ENCODE assay signal across 1 cellular context in the genomic region with DNA sequence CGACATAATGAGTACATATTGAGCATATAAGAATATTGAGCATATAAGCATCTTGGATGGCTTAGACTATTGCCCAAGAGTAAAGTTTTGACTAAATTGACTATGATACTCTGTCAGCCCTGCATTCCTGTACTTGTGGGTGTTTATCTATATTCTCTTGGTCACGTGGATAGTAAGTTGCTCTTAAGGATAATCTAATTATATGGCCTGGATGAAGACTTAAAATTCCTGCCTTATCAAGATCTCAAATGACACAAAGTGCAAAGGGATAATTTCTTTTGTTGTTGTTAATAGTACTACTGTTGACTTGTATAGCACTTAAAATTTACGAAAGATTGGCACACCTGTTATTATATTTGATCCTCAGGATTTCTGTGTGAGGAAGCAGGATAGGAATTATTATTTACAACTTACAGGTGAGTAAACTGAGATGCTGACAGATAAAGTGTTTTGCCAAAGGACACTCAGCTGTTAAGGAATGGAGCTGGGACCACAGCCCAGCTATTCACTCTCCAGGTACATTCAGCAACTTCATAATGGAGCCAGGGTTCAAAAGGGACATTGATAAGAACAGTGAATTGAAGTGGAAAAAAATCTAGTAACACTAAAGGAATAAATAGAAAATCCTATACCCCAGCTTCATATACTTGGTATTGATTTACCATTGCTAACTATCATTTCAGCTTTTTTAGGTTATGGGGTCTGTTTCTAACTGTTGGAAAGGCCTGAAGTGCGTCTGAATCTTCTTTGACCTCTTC.
TF ChIP-seq lines count a peak whose summit lies in the region.

No MANE protein-coding gene starts in this region.

TF ChIP-seq in IMR-90, 13 proteins besides CTCF, POLR2A, EP300 and RAD21 (continued from another document):
- TF ChIP-seq, protein P1, sequence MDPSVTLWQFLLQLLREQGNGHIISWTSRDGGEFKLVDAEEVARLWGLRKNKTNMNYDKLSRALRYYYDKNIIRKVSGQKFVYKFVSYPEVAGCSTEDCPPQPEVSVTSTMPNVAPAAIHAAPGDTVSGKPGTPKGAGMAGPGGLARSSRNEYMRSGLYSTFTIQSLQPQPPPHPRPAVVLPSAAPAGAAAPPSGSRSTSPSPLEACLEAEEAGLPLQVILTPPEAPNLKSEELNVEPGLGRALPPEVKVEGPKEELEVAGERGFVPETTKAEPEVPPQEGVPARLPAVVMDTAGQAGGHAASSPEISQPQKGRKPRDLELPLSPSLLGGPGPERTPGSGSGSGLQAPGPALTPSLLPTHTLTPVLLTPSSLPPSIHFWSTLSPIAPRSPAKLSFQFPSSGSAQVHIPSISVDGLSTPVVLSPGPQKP (IDR thresholded peaks at IDR 0.05; ENCODE audit: borderline replicate concordance, low read depth, low read length) = no peak
- TF ChIP-seq RFX5 (IDR thresholded peaks at IDR 0.05; ENCODE audit: low read depth, low read length) = no peak
- TF ChIP-seq, protein P2, sequence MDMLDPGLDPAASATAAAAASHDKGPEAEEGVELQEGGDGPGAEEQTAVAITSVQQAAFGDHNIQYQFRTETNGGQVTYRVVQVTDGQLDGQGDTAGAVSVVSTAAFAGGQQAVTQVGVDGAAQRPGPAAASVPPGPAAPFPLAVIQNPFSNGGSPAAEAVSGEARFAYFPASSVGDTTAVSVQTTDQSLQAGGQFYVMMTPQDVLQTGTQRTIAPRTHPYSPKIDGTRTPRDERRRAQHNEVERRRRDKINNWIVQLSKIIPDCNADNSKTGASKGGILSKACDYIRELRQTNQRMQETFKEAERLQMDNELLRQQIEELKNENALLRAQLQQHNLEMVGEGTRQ (IDR thresholded peaks at IDR 0.05; ENCODE audit: low read depth, low read length) = 0 out of 2 replicates have a peak, but pooled peaks have one; percentile 12
- TF ChIP-seq MAFK (IDR thresholded peaks at IDR 0.05; ENCODE audit: low read depth, low read length) = no peak
- no peak for TF ChIP-seq SMC3 (IDR thresholded peaks at IDR 0.05; ENCODE audit: low read depth, low read length)
- TF ChIP-seq RCOR1 (IDR thresholded peaks at IDR 0.05; ENCODE audit: insufficient replicate concordance, low read length) = no peak
- TF ChIP-seq BHLHE40 (IDR thresholded peaks at IDR 0.05; ENCODE audit: low read depth, low read length) = no peak
- 0 out of 2 replicates have a peak, but pooled peaks have one; percentile 38 for TF ChIP-seq CEBPB (IDR thresholded peaks at IDR 0.05; ENCODE audit: low read depth, low read length)
